ENCODE assay signal across 19 cellular contexts in genomic region chr7:1724118-1724910, GRCh38. TPM values are rescaled to one million over a fixed set of nuclear protein-coding genes. Genes with fewer than 3 reads are reported as not detected.
DNase-seq lines count a peak whose midpoint lies in the region; ATAC-seq, FAIRE-seq and TF ChIP-seq lines count a peak whose summit lies in the region.
"Had no signal": no experiment of that assay in that cellular context is flagged by ENCODE, and none has a peak within 500 bp of the region (broad histone marks: within the 10 kb centered on the region; RNA-seq: fewer than 3 reads in every experiment).

No MANE protein-coding gene starts in this region.

- no peak overlapping the region for H2BK5ac ChIP-seq in neuronal stem cell (ENCODE audit: low read length)

- H3K4me3 ChIP-seq in K562 (no peak overlapping the region), neuronal stem cell (ENCODE audit: low read length in 2 of 2) (no peak overlapping the region)
- H3K4me3 ChIP-seq: BLaER1 treated with 17β-estradiol and CSF1 and Interleukin-3, amounts not matched to agents 10 nM and 100 nM had no signal

- H3K4me1 ChIP-seq in K562 (replicated peaks in 1 of 2; ENCODE audit: control insufficient read depth in 2 of 2, insufficient read depth in 2 of 2, low read length in 2 of 2) (peaks cover 0 to 22% of the 10 kb centered on the region in 2 experiments; a peak in 1 of 5 replicates), neuronal stem cell (ENCODE audit: control insufficient read depth in 2 of 2, insufficient read depth in 1 of 2, low read depth in 1 of 2, low read length in 2 of 2) (peaks cover 0 to 9% of the 10 kb centered on the region in 2 donors)

- H3K36me3 ChIP-seq in K562 (ENCODE audit: control insufficient read depth, insufficient read depth, low read length): no peaks in the 10 kb centered on the region
- H3K36me3 ChIP-seq in neuronal stem cell (replicated peaks in 1 of 2; ENCODE audit: control insufficient read depth in 2 of 2, insufficient read depth in 2 of 2, low read length in 2 of 2): peaks cover 7 to 88% of the 10 kb centered on the region in 2 donors

- BruUV-seq in K562 (replicated peaks; lab: Mats Ljungman, UMichigan): no TSS peak

- H3K79me1 ChIP-seq in neuronal stem cell (ENCODE audit: low read depth, low read length): peaks cover 8% of the 10 kb centered on the region

- no peaks in the 10 kb centered on the region for H3K9me1 ChIP-seq in K562 (ENCODE audit: control insufficient read depth, insufficient read depth, low read length)

- no peak for FAIRE-seq in K562 (lab: Jason Lieb, UNC)
- FAIRE-seq: GM12891 had no signal

- no peak overlapping the region for H4K8ac ChIP-seq in neuronal stem cell (ENCODE audit: low read depth, low read length)

- H2BK15ac ChIP-seq in neuronal stem cell (ENCODE audit: low read length): no peak overlapping the region

- no peak for TF ChIP-seq POLR2A in K562 (conservative IDR thresholded peaks at IDR 0.05)

- H3K9me3 ChIP-seq in K562 (replicated peaks; ENCODE audit: control insufficient read depth, insufficient read depth, low read depth, low read length): no peaks in the 10 kb centered on the region
- H3K9me3 ChIP-seq in neuronal stem cell (replicated peaks in 1 of 2; ENCODE audit: control insufficient read depth in 2 of 2, insufficient read depth in 1 of 2, low read depth in 1 of 2, low read length in 2 of 2): peaks cover 3 to 12% of the 10 kb centered on the region in 2 donors

- H3K4ac ChIP-seq in neuronal stem cell (ENCODE audit: low read length): no peak overlapping the region

- H3K27ac ChIP-seq in K562 (ENCODE audit: extremely low read depth, low read depth, low read length) (no peak overlapping the region), neuronal stem cell (replicated peaks; ENCODE audit: low read length) (no peak overlapping the region)
- H3K27ac ChIP-seq: 22Rv1; BLaER1 treated with 17β-estradiol and CSF1 and Interleukin-3, amounts not matched to agents 10 nM and 100 nM had no signal

- peak overlapping the region; percentile 8 for H2AK5ac ChIP-seq in neuronal stem cell (ENCODE audit: low read depth, low read length)

- peak; percentile 5 for DNase-seq in NCI-H2107 treated with DMSO at 0.1 percent for 48 hours (lab: John Stamatoyannopoulos, UW; ENCODE audit: unreplicated experiment)
- DNase-seq in NCI-H2107 (lab: John Stamatoyannopoulos, UW): no peak
- DNase-seq in left cardiac atrium: peak; percentile 20
- no peak for DNase-seq in cardiac septum (ENCODE audit: low spot score)
- DNase-seq in K562 (ENCODE audit: extremely low read depth in 1 of 4, low spot score in 3 of 4): no peak
- DNase-seq in neuronal stem cell (ENCODE audit: low spot score): no peak
- no peak for DNase-seq in COLO829 (ENCODE audit: low spot score)
- DNase-seq in AG08395 (ENCODE audit: low spot score): no peak
- DNase-seq: ACHN; Calu3; CD4-positive, alpha-beta memory T cell; HFFc6; KG1; NCI-H748 treated with DMSO at 0.1 percent for 48 hours; NK-92 treated with Interleukin-12 subunit alpha and Interleukin-12 subunit beta, amount 100 ng/mL, for 24 hours; SW 1271 had no signal

- no peak overlapping the region for H3K4me2 ChIP-seq in K562 (ENCODE audit: insufficient read depth, low read length)
- no peak overlapping the region for H3K4me2 ChIP-seq in neuronal stem cell (ENCODE audit: insufficient read depth, low read length, poor library complexity, severe bottlenecking)
- H3K4me2 ChIP-seq: BLaER1 treated with 17β-estradiol and CSF1 and Interleukin-3, amounts not matched to agents 10 nM and 100 nM had no signal

- CTCF ChIA-PET in K562 (lab: Yijun Ruan, JAX; ENCODE audit: low intra/inter-chr PET ratio): no interaction called here

- H2AFZ ChIP-seq in K562 (ENCODE audit: low read depth, low read length) (no peak overlapping the region), neuronal stem cell (ENCODE audit: low read length) (no peak overlapping the region)

- 16% methylated on average over 21 of the region's 21 CpGs for WGBS in K562 (ENCODE audit: insufficient coverage, low coverage, missing lambda C conversion rate)
- no CpG with 5 or more reads among the region's 21 CpGs for WGBS in neuronal stem cell (ENCODE audit: extremely low coverage in 2 of 2, insufficient read length in 2 of 2, insufficient replicate concordance in 1 of 2), 2 donors

- H3K23ac ChIP-seq in neuronal stem cell (ENCODE audit: low read depth, low read length, poor library complexity): peak overlapping the region; percentile 8

- POLR2A ChIA-PET in K562 (lab: Yijun Ruan, JAX): no interaction called here

- H3K9ac ChIP-seq in K562 (ENCODE audit: insufficient read depth in 1 of 2, low read depth in 2 of 2, low read length in 2 of 2): 0 out of 4 replicates have a peak overlapping the region, but pooled peaks of 1 of the 2 experiments have one; percentile 12
- H3K9ac ChIP-seq in neuronal stem cell (ENCODE audit: low read depth, low read length, poor library complexity): peak overlapping the region; percentile 54
- H3K9ac ChIP-seq: BLaER1 treated with 17β-estradiol and CSF1 and Interleukin-3, amounts not matched to agents 10 nM and 100 nM had no signal

- TF ChIP-seq RAD21 in K562 (CRISPR knock-in tag; conservative IDR thresholded peaks at IDR 0.05 in 1 of 2, IDR thresholded peaks at IDR 0.05 in 1 of 2): no peak

- no peak overlapping the region for H2BK12ac ChIP-seq in neuronal stem cell (ENCODE audit: low read length)

- peak overlapping the region; percentile 65 for H3K18ac ChIP-seq in neuronal stem cell (ENCODE audit: low read length)

- H3K14ac ChIP-seq in neuronal stem cell (ENCODE audit: low read length): no peak overlapping the region

- intact Hi-C loops in left cardiac atrium (cut with DNase I): no loop called here
- intact Hi-C loops in cardiac septum (cut with DNase I): no loop called here
- intact Hi-C loops in K562 (cut with micrococcal nuclease): no loop called here

- in situ Hi-C loops in K562 (cut with MboI): no loop called here

- no peak for TF ChIP-seq CTCF in K562 (IDR thresholded peaks at IDR 0.05 in 2 of 3, conservative IDR thresholded peaks at IDR 0.05 in 1 of 3; ENCODE audit: insufficient read depth in 2 of 3, low read depth in 1 of 3, low read length in 3 of 3)

- no peak overlapping the region for H4K91ac ChIP-seq in neuronal stem cell (ENCODE audit: low read depth, low read length, poor library complexity)

- ATAC-seq in left cardiac atrium: no peak
- ATAC-seq in K562: no peak

- no peak for TF ChIP-seq EP300 in K562 (IDR thresholded peaks at IDR 0.05; ENCODE audit: low read length)

- no peaks in the 10 kb centered on the region for H3K79me2 ChIP-seq in K562 (ENCODE audit: control insufficient read depth, insufficient read depth, low read length)

- no peak overlapping the region for H2BK120ac ChIP-seq in neuronal stem cell (ENCODE audit: low read depth, low read length)

- H3K27me3 ChIP-seq in K562 (ENCODE audit: control insufficient read depth in 2 of 2, insufficient read depth in 2 of 2, low read length in 2 of 2) (peaks cover 32 to 57% of the 10 kb centered on the region in 2 experiments), neuronal stem cell (ENCODE audit: control insufficient read depth in 3 of 3, insufficient read depth in 3 of 3, low read depth in 1 of 3, low read length in 3 of 3) (no peaks in the 10 kb centered on the region)
- H3K27me3 ChIP-seq: BLaER1 treated with 17β-estradiol and CSF1 and Interleukin-3, amounts not matched to agents 10 nM and 100 nM had no signal

- 0 out of 2 replicates have a peak, but pooled peaks cover 3% of the 10 kb centered on the region for H4K20me1 ChIP-seq in K562 (replicated peaks; ENCODE audit: control insufficient read depth, insufficient read depth, low read length)

TF ChIP-seq in K562, 482 proteins besides CTCF, POLR2A, EP300 and RAD21 (continues in another document):
- no peak for TF ChIP-seq RBM22 (IDR thresholded peaks at IDR 0.05; ENCODE audit: low read depth, low read length, poor library complexity, severe bottlenecking)
- peak; percentile 4; the same call in 1 of the 2 replicates for TF ChIP-seq EGR1 (conservative IDR thresholded peaks at IDR 0.05)
- TF ChIP-seq ATF1 (CRISPR knock-in tag; IDR thresholded peaks at IDR 0.05): no peak
- TF ChIP-seq ATF1 (tag; IDR thresholded peaks at IDR 0.05): 0 out of 2 replicates have a peak, but pooled peaks have one; percentile 15
- TF ChIP-seq SOX6 (IDR thresholded peaks at IDR 0.05): no peak
- TF ChIP-seq DNMT1 (IDR thresholded peaks at IDR 0.05): no peak
- TF ChIP-seq ZNF124 (CRISPR knock-in tag; IDR thresholded peaks at IDR 0.05): no peak
- TF ChIP-seq THRA (IDR thresholded peaks at IDR 0.05): no peak

RNA-seq across cellular contexts. Expression of gene ELFN1, which starts 54.2 kb away (rescaled TPM):
- total RNA-seq in left cardiac atrium (1 to 10 TPM; 6.0 to 9.5 TPM), cardiac septum (7.4 TPM), K562 (2014; rRNA removed) (0.23 and 0.45 TPM in 2 replicates), K562 (2014; rRNA removed; fragmentation: Illumina TruSeq; extraction: Trizol) (0.04 and 0.06 TPM in 2 replicates), K562 (2015; rRNA removed; fragmentation: Illumina TruSeq; extraction: Trizol) (0.08 and 0.18 TPM in 2 replicates), K562 (2021) (0.45 and 0.64 TPM in 2 replicates)
- total RNA-seq in K562 (2011; cell fraction: chromatin; rRNA removed; ENCODE audit: low replicate concordance): 0.25 TPM in 1 of 2 replicates, not detected in the other
- 0.39 and 0.67 TPM in 2 replicates for total RNA-seq in K562 (2011; cell fraction: nucleolus; rRNA removed)
- 0.07 and 0.31 TPM in 2 replicates for total RNA-seq in K562 (2011; cell fraction: nucleoplasm; rRNA removed)
- polyA plus RNA-seq in K562 (2011; rRNA removed) (0.13 and 0.41 TPM in 2 replicates), K562 (2014; fragmentation: Illumina TruSeq; extraction: Trizol) (0.06 and 0.28 TPM in 2 replicates), K562 (2014; fragmentation: Nextera tagmentation; extraction: Ambion mirVana) (not detected), K562 (2014; rRNA removed) (0.11 and 0.33 TPM in 2 replicates)
- 0.44 and 0.81 TPM in 2 replicates for polyA plus RNA-seq in K562 (2011; cell fraction: cytosol; rRNA removed)
- polyA plus RNA-seq in K562 (2011; cell fraction: nucleus; rRNA removed): 0.26 and 0.31 TPM in 2 replicates
- 0.35 and 0.39 TPM in 2 replicates for polyA plus RNA-seq in K562 (2012)
- polyA minus RNA-seq in K562 (2011; rRNA and poly(A)+ RNA removed): 0.07 and 0.15 TPM in 2 replicates
- 0.38 and 1.0 TPM in 2 replicates for polyA minus RNA-seq in K562 (2011; cell fraction: cytosol; rRNA and poly(A)+ RNA removed)
- polyA minus RNA-seq in K562 (2011; cell fraction: nucleus; rRNA and poly(A)+ RNA removed): 0.13 and 0.44 TPM in 2 replicates
- 15.6 TPM for polyA plus RNA-seq in neuronal stem cell (2013, experiment 1 of 2)
- 16.3 TPM for polyA plus RNA-seq in neuronal stem cell (2013, experiment 2 of 2)
- total RNA-seq: Calu3 had no signal
- polyA plus RNA-seq: CD4-positive, alpha-beta memory T cell had no signal

Comparison
In these comparisons a context has a peak if more than half of its experiments do, and no peak if none do; other contexts are left out.
1. DNase-seq: peak in NCI-H2107 treated with DMSO at 0.1 percent for 48 hours (single experiment) and left cardiac atrium (single experiment); none in NCI-H2107 (single experiment), cardiac septum (single experiment), K562 (0 of 4), neuronal stem cell (single experiment), COLO829 (single experiment) and AG08395 (single experiment).